ENCODE assay signal across 8 cellular contexts in the genomic region with DNA sequence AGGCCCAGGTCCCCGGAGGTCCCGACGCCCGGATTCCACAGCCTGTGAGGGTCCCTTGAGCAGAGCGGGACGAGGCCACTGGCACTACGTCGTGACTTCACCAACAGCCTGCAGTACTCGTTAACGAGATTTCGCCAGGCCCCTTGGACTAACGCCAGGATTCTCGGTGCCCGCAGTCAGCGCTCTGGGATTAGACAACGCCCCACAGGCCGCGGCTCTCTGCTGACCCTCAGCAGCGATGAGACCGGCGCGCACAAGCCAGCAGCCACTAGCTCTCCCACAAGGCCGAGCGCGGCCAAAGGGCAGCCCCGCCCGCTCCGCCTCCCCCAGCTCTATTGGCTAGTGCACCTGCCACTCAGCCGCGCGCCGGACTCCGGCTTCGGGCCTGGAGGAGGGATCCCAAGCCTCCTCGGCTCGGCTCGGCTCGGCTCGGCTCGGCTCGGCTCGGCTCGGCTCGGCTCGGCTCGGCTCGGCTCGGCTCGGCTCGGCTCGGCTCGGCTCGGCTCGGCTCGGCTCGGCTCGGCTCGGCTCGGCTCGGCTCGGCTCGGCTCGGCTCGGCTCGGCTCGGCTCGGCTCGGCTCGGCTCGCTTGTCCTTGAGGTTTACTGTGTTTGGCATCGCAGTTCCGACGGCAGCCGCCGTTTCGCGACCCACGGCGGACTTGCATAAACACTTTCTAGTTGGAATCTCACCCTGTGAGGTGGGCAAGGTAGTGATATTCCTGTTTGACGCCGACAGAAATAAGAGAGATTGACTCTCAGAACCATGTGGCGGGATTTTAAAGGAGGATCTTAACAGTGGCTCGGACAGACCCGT.
A peak's percentile ranks its signal among the peaks of the same experiment; 100 is the strongest.
DNase-seq lines count a peak whose midpoint lies in the region; ATAC-seq and TF ChIP-seq lines count a peak whose summit lies in the region.

No MANE protein-coding gene starts in this region.

- peak; percentile 99 for ATAC-seq in GM21717 (IDR thresholded peaks at IDR 0.05; ENCODE audit: unreplicated experiment)
- peak; percentile 95 to 97 for ATAC-seq in naive B cell (ENCODE audit: low read depth in 2 of 2)
- peak; percentile 100 for ATAC-seq in stimulated activated memory B cell treated with anti-CD40 and anti-IgM and Interleukin-4, amounts not matched to agents 10 μg/mL and 1 μg/mL and 100 μg/mL, for 72 hours

- DNase-seq in DMS53 treated with DMSO at 0.1 percent for 48 hours (lab: John Stamatoyannopoulos, UW; ENCODE audit: unreplicated experiment) (peak; percentile 73), fibroblast of gingiva (ENCODE audit: low read depth) (peak; percentile 98), naive B cell (peak; percentile 97)
- peak; percentile 73 for DNase-seq in Jurkat, Clone E6-1 (ENCODE audit: low read depth, low spot score)
- DNase-seq in activated T-helper 1 cell treated with anti-CD3 and anti-CD28 coated beads, Interleukin-12 subunit alpha, Interleukin-12 subunit beta, Interleukin-2, Interleukin-4 antibody, amounts not matched to agents 30 ng/mL and 10 ng/mL and 1 ng/mL, durations not matched to agents 14 hours and 24 hours and 36 hours (ENCODE audit: low spot score) = peak; percentile 94

- no peaks in the 10 kb centered on the region for H3K9me3 Mint-ChIP-seq in activated T-helper 1 cell treated with anti-CD3 and anti-CD28 coated beads, Interleukin-12 subunit alpha, Interleukin-12 subunit beta, Interleukin-2, Interleukin-4 antibody, amounts not matched to agents 30 ng/mL and 10 ng/mL and 1 ng/mL, durations not matched to agents 14 hours and 24 hours and 36 hours
- peaks cover 0 to 5% (median 0%) of the 10 kb centered on the region in 7 donors for H3K9me3 Mint-ChIP-seq in naive B cell
- H3K9me3 Mint-ChIP-seq in stimulated activated memory B cell treated with anti-CD40 and anti-IgM and Interleukin-4, amounts not matched to agents 10 μg/mL and 1 μg/mL and 100 μg/mL, for 72 hours = peaks cover 4% of the 10 kb centered on the region

- intact Hi-C loops in activated T-helper 1 cell treated with anti-CD3 and anti-CD28 coated beads, Interleukin-12 subunit alpha, Interleukin-12 subunit beta, Interleukin-2, Interleukin-4 antibody, amounts not matched to agents 30 ng/mL and 10 ng/mL and 1 ng/mL, durations not matched to agents 14 hours and 24 hours and 36 hours (cut with micrococcal nuclease) = loop anchor here (1.0 to 5.0 kb wide), 11 partner anchors 56 to 1275 kb away; a partner anchor contains a TSS

- H3K4me1 Mint-ChIP-seq in activated T-helper 1 cell treated with anti-CD3 and anti-CD28 coated beads, Interleukin-12 subunit alpha, Interleukin-12 subunit beta, Interleukin-2, Interleukin-4 antibody, amounts not matched to agents 30 ng/mL and 10 ng/mL and 1 ng/mL, durations not matched to agents 14 hours and 24 hours and 36 hours (ENCODE audit: low read depth) = peaks cover 26% of the 10 kb centered on the region
- peaks cover 24 to 37% (median 25%) of the 10 kb centered on the region in 3 donors for H3K4me1 Mint-ChIP-seq in naive B cell
- peaks cover 24% of the 10 kb centered on the region for H3K4me1 Mint-ChIP-seq in stimulated activated memory B cell treated with anti-CD40 and anti-IgM and Interleukin-4, amounts not matched to agents 10 μg/mL and 1 μg/mL and 100 μg/mL, for 72 hours

- peak overlapping the region; percentile 82 for H3K27ac Mint-ChIP-seq in activated T-helper 1 cell treated with anti-CD3 and anti-CD28 coated beads, Interleukin-12 subunit alpha, Interleukin-12 subunit beta, Interleukin-2, Interleukin-4 antibody, amounts not matched to agents 30 ng/mL and 10 ng/mL and 1 ng/mL, durations not matched to agents 14 hours and 24 hours and 36 hours
- H3K27ac Mint-ChIP-seq in naive B cell = peak overlapping the region; percentile 88 to 98 (median 96)
- H3K27ac Mint-ChIP-seq in stimulated activated memory B cell treated with anti-CD40 and anti-IgM and Interleukin-4, amounts not matched to agents 10 μg/mL and 1 μg/mL and 100 μg/mL, for 72 hours = peak overlapping the region; percentile 92

- H3K27me3 Mint-ChIP-seq in activated T-helper 1 cell treated with anti-CD3 and anti-CD28 coated beads, Interleukin-12 subunit alpha, Interleukin-12 subunit beta, Interleukin-2, Interleukin-4 antibody, amounts not matched to agents 30 ng/mL and 10 ng/mL and 1 ng/mL, durations not matched to agents 14 hours and 24 hours and 36 hours (ENCODE audit: insufficient read depth) = peaks cover 41% of the 10 kb centered on the region
- H3K27me3 Mint-ChIP-seq in naive B cell = no peaks in the 10 kb centered on the region
- peaks cover 10% of the 10 kb centered on the region for H3K27me3 Mint-ChIP-seq in stimulated activated memory B cell treated with anti-CD40 and anti-IgM and Interleukin-4, amounts not matched to agents 10 μg/mL and 1 μg/mL and 100 μg/mL, for 72 hours

- no peaks in the 10 kb centered on the region for H3K36me3 Mint-ChIP-seq in activated T-helper 1 cell treated with anti-CD3 and anti-CD28 coated beads, Interleukin-12 subunit alpha, Interleukin-12 subunit beta, Interleukin-2, Interleukin-4 antibody, amounts not matched to agents 30 ng/mL and 10 ng/mL and 1 ng/mL, durations not matched to agents 14 hours and 24 hours and 36 hours (ENCODE audit: low read depth)
- H3K36me3 Mint-ChIP-seq in naive B cell = no peaks in the 10 kb centered on the region
- H3K36me3 Mint-ChIP-seq in stimulated activated memory B cell treated with anti-CD40 and anti-IgM and Interleukin-4, amounts not matched to agents 10 μg/mL and 1 μg/mL and 100 μg/mL, for 72 hours = no peaks in the 10 kb centered on the region

- H3K4me3 Mint-ChIP-seq in activated T-helper 1 cell treated with anti-CD3 and anti-CD28 coated beads, Interleukin-12 subunit alpha, Interleukin-12 subunit beta, Interleukin-2, Interleukin-4 antibody, amounts not matched to agents 30 ng/mL and 10 ng/mL and 1 ng/mL, durations not matched to agents 14 hours and 24 hours and 36 hours = peak overlapping the region; percentile 85
- H3K4me3 Mint-ChIP-seq in naive B cell = peak overlapping the region; percentile 79 to 99 (median 96)
- peak overlapping the region; percentile 85 for H3K4me3 Mint-ChIP-seq in stimulated activated memory B cell treated with anti-CD40 and anti-IgM and Interleukin-4, amounts not matched to agents 10 μg/mL and 1 μg/mL and 100 μg/mL, for 72 hours

- H3K4me3 ChIP-seq in Jurkat, Clone E6-1 (ENCODE audit: low read length) = peak overlapping the region; percentile 76

TF ChIP-seq in PFSK-1, 5 proteins besides CTCF, POLR2A, EP300 and RAD21:
- peak; percentile 76 for TF ChIP-seq POLR2AphosphoS5 (IDR thresholded peaks at IDR 0.05; ENCODE audit: low read depth, low read length)
- TF ChIP-seq TAF1 (IDR thresholded peaks at IDR 0.05; ENCODE audit: borderline replicate concordance, insufficient read depth, low read length) = no peak
- TF ChIP-seq FOXP2 (optimal IDR thresholded peaks at IDR 0.05; ENCODE audit: borderline replicate concordance, extremely low read depth, extremely low read length, insufficient read depth) = peak; percentile 47
- TF ChIP-seq, protein P1, sequence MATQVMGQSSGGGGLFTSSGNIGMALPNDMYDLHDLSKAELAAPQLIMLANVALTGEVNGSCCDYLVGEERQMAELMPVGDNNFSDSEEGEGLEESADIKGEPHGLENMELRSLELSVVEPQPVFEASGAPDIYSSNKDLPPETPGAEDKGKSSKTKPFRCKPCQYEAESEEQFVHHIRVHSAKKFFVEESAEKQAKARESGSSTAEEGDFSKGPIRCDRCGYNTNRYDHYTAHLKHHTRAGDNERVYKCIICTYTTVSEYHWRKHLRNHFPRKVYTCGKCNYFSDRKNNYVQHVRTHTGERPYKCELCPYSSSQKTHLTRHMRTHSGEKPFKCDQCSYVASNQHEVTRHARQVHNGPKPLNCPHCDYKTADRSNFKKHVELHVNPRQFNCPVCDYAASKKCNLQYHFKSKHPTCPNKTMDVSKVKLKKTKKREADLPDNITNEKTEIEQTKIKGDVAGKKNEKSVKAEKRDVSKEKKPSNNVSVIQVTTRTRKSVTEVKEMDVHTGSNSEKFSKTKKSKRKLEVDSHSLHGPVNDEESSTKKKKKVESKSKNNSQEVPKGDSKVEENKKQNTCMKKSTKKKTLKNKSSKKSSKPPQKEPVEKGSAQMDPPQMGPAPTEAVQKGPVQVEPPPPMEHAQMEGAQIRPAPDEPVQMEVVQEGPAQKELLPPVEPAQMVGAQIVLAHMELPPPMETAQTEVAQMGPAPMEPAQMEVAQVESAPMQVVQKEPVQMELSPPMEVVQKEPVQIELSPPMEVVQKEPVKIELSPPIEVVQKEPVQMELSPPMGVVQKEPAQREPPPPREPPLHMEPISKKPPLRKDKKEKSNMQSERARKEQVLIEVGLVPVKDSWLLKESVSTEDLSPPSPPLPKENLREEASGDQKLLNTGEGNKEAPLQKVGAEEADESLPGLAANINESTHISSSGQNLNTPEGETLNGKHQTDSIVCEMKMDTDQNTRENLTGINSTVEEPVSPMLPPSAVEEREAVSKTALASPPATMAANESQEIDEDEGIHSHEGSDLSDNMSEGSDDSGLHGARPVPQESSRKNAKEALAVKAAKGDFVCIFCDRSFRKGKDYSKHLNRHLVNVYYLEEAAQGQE (IDR thresholded peaks at IDR 0.05; ENCODE audit: insufficient read depth in 1 of 2, low read depth in 2 of 2, low read length in 2 of 2) = no peak
TF ChIP-seq in PFSK-1: peak in this region for 2.

Comparison
In these comparisons a context has a peak if more than half of its experiments do, and no peak if none do; other contexts are left out.
1. Peak in every context shown above with its lines: DNase-seq, ATAC-seq and H3K4me3 ChIP-seq.